In the genomic region with DNA sequence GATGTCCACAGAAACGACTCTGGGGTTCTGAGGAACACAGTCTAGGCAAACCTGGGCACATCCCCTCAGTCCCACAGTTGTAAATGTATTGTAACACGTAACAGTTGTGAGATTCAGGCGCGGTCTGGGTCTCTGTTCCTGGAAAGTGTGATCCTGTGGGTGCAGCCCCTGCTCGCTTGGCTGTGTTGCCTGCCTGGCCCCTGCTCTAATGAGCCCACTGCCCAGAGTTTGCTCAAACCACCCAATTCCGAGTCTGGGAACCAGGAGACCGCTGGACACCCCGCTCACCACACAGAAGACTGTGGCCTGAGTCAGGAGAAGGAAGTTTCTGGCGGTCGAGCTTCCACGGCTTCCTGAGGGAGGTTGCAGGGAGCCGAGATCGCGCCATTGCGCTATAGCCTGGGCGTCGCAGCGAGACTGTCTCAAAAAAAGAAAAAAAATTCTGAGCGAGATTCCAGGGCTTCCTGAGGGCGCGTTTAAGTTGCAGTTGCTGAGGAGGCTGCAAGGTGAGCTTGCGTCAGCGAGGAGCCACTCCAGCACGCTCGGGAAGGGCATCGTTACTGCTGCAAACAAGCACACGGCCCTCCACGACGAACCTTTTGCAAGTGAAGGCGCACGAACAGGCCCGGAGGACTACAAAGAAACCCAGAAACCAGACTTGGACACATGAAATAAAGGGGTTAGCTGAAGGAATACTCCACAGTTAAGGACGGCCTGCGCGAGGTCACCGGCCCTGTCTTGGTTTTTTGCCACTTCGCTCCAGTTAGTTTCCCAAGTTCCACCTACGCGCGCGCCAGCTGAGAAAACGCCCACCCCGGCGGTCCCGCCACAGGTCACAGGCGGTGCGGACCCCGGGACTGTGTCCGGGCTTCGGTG, we compare ENCODE assay signal across 1 cellular context.
TF ChIP-seq lines count a peak whose summit lies in the region.

No MANE protein-coding gene starts in this region.

TF ChIP-seq in HepG2, 621 proteins besides CTCF, POLR2A, EP300 and RAD21 (continued from another document and continues in another):
- TF ChIP-seq, protein P1, sequence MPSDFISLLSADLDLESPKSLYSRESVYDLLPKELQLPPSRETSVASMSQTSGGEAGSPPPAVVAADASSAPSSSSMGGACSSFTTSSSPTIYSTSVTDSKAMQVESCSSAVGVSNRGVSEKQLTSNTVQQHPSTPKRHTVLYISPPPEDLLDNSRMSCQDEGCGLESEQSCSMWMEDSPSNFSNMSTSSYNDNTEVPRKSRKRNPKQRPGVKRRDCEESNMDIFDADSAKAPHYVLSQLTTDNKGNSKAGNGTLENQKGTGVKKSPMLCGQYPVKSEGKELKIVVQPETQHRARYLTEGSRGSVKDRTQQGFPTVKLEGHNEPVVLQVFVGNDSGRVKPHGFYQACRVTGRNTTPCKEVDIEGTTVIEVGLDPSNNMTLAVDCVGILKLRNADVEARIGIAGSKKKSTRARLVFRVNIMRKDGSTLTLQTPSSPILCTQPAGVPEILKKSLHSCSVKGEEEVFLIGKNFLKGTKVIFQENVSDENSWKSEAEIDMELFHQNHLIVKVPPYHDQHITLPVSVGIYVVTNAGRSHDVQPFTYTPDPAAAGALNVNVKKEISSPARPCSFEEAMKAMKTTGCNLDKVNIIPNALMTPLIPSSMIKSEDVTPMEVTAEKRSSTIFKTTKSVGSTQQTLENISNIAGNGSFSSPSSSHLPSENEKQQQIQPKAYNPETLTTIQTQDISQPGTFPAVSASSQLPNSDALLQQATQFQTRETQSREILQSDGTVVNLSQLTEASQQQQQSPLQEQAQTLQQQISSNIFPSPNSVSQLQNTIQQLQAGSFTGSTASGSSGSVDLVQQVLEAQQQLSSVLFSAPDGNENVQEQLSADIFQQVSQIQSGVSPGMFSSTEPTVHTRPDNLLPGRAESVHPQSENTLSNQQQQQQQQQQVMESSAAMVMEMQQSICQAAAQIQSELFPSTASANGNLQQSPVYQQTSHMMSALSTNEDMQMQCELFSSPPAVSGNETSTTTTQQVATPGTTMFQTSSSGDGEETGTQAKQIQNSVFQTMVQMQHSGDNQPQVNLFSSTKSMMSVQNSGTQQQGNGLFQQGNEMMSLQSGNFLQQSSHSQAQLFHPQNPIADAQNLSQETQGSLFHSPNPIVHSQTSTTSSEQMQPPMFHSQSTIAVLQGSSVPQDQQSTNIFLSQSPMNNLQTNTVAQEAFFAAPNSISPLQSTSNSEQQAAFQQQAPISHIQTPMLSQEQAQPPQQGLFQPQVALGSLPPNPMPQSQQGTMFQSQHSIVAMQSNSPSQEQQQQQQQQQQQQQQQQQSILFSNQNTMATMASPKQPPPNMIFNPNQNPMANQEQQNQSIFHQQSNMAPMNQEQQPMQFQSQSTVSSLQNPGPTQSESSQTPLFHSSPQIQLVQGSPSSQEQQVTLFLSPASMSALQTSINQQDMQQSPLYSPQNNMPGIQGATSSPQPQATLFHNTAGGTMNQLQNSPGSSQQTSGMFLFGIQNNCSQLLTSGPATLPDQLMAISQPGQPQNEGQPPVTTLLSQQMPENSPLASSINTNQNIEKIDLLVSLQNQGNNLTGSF (CRISPR knock-in tag; IDR thresholded peaks at IDR 0.05): no peak
- TF ChIP-seq, protein P2, sequence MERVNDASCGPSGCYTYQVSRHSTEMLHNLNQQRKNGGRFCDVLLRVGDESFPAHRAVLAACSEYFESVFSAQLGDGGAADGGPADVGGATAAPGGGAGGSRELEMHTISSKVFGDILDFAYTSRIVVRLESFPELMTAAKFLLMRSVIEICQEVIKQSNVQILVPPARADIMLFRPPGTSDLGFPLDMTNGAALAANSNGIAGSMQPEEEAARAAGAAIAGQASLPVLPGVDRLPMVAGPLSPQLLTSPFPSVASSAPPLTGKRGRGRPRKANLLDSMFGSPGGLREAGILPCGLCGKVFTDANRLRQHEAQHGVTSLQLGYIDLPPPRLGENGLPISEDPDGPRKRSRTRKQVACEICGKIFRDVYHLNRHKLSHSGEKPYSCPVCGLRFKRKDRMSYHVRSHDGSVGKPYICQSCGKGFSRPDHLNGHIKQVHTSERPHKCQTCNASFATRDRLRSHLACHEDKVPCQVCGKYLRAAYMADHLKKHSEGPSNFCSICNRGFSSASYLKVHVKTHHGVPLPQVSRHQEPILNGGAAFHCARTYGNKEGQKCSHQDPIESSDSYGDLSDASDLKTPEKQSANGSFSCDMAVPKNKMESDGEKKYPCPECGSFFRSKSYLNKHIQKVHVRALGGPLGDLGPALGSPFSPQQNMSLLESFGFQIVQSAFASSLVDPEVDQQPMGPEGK (CRISPR knock-in tag; IDR thresholded peaks at IDR 0.05): no peak
- no peak for TF ChIP-seq KLF16 (CRISPR knock-in tag; IDR thresholded peaks at IDR 0.05)
- no peak; the same call in none of the 2 replicates for TF ChIP-seq KMT2A (CRISPR knock-in tag; IDR thresholded peaks at IDR 0.05)
- TF ChIP-seq ZNF782 (CRISPR knock-in tag; IDR thresholded peaks at IDR 0.05; ENCODE audit: borderline replicate concordance): no peak
- 0 out of 2 replicates have a peak, but pooled peaks have one; percentile 12 for TF ChIP-seq ISL2 (CRISPR knock-in tag; IDR thresholded peaks at IDR 0.05)
- TF ChIP-seq ZNF670 (CRISPR knock-in tag; IDR thresholded peaks at IDR 0.05; ENCODE audit: borderline replicate concordance): no peak
- TF ChIP-seq MYC (CRISPR knock-in tag; IDR thresholded peaks at IDR 0.05; ENCODE audit: borderline replicate concordance): no peak
- no peak for TF ChIP-seq ZNF776 (CRISPR knock-in tag; IDR thresholded peaks at IDR 0.05)
- no peak for TF ChIP-seq PITX1 (CRISPR knock-in tag; IDR thresholded peaks at IDR 0.05)
- TF ChIP-seq, protein P3, sequence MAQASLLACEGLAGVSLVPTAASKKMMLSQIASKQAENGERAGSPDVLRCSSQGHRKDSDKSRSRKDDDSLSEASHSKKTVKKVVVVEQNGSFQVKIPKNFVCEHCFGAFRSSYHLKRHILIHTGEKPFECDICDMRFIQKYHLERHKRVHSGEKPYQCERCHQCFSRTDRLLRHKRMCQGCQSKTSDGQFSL (CRISPR knock-in tag; IDR thresholded peaks at IDR 0.05): no peak
- TF ChIP-seq MED8 (CRISPR knock-in tag; IDR thresholded peaks at IDR 0.05; ENCODE audit: insufficient replicate concordance): no peak
- 0 out of 2 replicates have a peak, but pooled peaks have one; percentile 40 for TF ChIP-seq ZNF501 (CRISPR knock-in tag; IDR thresholded peaks at IDR 0.05)
- TF ChIP-seq ZNF335 (CRISPR knock-in tag; IDR thresholded peaks at IDR 0.05): 0 out of 2 replicates have a peak, but pooled peaks have one; percentile 16
- TF ChIP-seq, protein P4, sequence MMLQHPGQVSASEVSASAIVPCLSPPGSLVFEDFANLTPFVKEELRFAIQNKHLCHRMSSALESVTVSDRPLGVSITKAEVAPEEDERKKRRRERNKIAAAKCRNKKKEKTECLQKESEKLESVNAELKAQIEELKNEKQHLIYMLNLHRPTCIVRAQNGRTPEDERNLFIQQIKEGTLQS (CRISPR knock-in tag; IDR thresholded peaks at IDR 0.05): no peak
- TF ChIP-seq HDAC1 (CRISPR knock-in tag; IDR thresholded peaks at IDR 0.05): no peak
- TF ChIP-seq TRIM22 (IDR thresholded peaks at IDR 0.05): no peak
- peak; percentile 32; the same call in 1 of the 2 replicates for TF ChIP-seq DMAP1 (CRISPR knock-in tag; IDR thresholded peaks at IDR 0.05)
- TF ChIP-seq, protein P5, sequence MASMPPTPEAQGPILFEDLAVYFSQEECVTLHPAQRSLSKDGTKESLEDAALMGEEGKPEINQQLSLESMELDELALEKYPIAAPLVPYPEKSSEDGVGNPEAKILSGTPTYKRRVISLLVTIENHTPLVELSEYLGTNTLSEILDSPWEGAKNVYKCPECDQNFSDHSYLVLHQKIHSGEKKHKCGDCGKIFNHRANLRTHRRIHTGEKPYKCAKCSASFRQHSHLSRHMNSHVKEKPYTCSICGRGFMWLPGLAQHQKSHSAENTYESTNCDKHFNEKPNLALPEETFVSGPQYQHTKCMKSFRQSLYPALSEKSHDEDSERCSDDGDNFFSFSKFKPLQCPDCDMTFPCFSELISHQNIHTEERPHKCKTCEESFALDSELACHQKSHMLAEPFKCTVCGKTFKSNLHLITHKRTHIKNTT (CRISPR knock-in tag; IDR thresholded peaks at IDR 0.05): no peak
- TF ChIP-seq MTF2 (CRISPR knock-in tag; IDR thresholded peaks at IDR 0.05; ENCODE audit: borderline replicate concordance): no peak
- TF ChIP-seq NFRKB (IDR thresholded peaks at IDR 0.05): no peak
- no peak for TF ChIP-seq ZNF644 (CRISPR knock-in tag; IDR thresholded peaks at IDR 0.05; ENCODE audit: low read depth)
- TF ChIP-seq, protein P6, sequence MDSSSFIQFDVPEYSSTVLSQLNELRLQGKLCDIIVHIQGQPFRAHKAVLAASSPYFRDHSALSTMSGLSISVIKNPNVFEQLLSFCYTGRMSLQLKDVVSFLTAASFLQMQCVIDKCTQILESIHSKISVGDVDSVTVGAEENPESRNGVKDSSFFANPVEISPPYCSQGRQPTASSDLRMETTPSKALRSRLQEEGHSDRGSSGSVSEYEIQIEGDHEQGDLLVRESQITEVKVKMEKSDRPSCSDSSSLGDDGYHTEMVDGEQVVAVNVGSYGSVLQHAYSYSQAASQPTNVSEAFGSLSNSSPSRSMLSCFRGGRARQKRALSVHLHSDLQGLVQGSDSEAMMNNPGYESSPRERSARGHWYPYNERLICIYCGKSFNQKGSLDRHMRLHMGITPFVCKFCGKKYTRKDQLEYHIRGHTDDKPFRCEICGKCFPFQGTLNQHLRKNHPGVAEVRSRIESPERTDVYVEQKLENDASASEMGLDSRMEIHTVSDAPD (CRISPR knock-in tag; IDR thresholded peaks at IDR 0.05): no peak
- TF ChIP-seq ZBTB39 (CRISPR knock-in tag; IDR thresholded peaks at IDR 0.05): no peak
- TF ChIP-seq GLMP (CRISPR knock-in tag; IDR thresholded peaks at IDR 0.05; ENCODE audit: borderline replicate concordance): no peak
- TF ChIP-seq HOMEZ (CRISPR knock-in tag; IDR thresholded peaks at IDR 0.05; ENCODE audit: low read depth): no peak
- TF ChIP-seq ARNTL (CRISPR knock-in tag; IDR thresholded peaks at IDR 0.05): no peak
- TF ChIP-seq ZNF10 (CRISPR knock-in tag; IDR thresholded peaks at IDR 0.05; ENCODE audit: borderline replicate concordance, low read depth): no peak
- TF ChIP-seq SCMH1 (CRISPR knock-in tag; IDR thresholded peaks at IDR 0.05; ENCODE audit: borderline replicate concordance): no peak
- TF ChIP-seq ZGPAT (CRISPR knock-in tag; IDR thresholded peaks at IDR 0.05): no peak
- TF ChIP-seq NFIB (CRISPR knock-in tag; IDR thresholded peaks at IDR 0.05; ENCODE audit: borderline replicate concordance): no peak
- no peak for TF ChIP-seq EED (CRISPR knock-in tag; IDR thresholded peaks at IDR 0.05)
- TF ChIP-seq ESRRA (CRISPR knock-in tag; IDR thresholded peaks at IDR 0.05; ENCODE audit: low read depth): no peak
- no peak for TF ChIP-seq IKZF5 (CRISPR knock-in tag; IDR thresholded peaks at IDR 0.05)
